ENCODE assay signal across 22 cellular contexts in the genomic region with DNA sequence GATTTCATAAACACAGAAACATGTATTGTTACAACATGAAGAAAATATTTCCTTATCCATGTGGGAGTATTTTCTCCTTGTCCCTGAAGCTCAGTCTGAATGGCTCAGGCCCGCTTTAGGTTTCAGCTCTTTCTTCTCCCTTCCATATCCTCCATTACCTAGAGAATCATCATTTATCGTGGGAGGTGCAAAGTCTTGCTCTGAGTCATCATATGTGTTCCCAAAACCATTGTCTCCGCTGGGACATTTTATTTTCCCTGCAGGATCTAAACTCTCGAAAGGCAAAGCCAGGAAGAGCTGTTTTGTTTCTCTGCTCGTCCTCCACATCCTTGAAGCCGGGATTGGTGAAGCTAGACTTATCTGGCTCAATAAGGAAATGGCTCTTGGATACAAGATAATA.
DNase-seq lines count a peak whose midpoint lies in the region; ATAC-seq, FAIRE-seq and TF ChIP-seq lines count a peak whose summit lies in the region.
"Had no signal": no experiment of that assay in that cellular context is flagged by ENCODE, and none has a peak within 500 bp of the region (broad histone marks: within the 10 kb centered on the region; RNA-seq: fewer than 3 reads in every experiment).

No MANE protein-coding gene starts in this region.

- H3K9me3 ChIP-seq in H1 (ENCODE audit: insufficient read depth in 2 of 2, low read depth in 1 of 2, low read length in 1 of 2) (no peaks in the 10 kb centered on the region), HepG2 (ENCODE audit: low read length) (no peaks in the 10 kb centered on the region)
- H3K9me3 ChIP-seq: BE2C; BLaER1 treated with 17β-estradiol and CSF1 and Interleukin-3, amounts not matched to agents 10 nM and 100 nM; HAP-1 had no signal

- no peaks in the 10 kb centered on the region for H3K4me1 Mint-ChIP-seq in activated T-cell treated with anti-CD3 and anti-CD28 coated beads, Interleukin-2, amount 50 U/mL, for 72 hours (ENCODE audit: low read depth)
- H3K4me1 Mint-ChIP-seq in activated T-cell treated with anti-CD3 and anti-CD28 coated beads, Interleukin-2, amount 50 U/mL, for 4 hours (ENCODE audit: low read depth) = no peaks in the 10 kb centered on the region
- H3K4me1 Mint-ChIP-seq: CD4-positive, alpha-beta memory T cell had no signal

- H2AFZ ChIP-seq in H1 (ENCODE audit: low read length) (peak overlapping the region; percentile 20; the same call in 1 of the 2 replicates), HepG2 (ENCODE audit: low read length) (no peak overlapping the region)
- H2AFZ ChIP-seq: GM23248 had no signal

- H3K79me1 ChIP-seq in H1 (ENCODE audit: low read depth, low read length) = no peaks in the 10 kb centered on the region

- DNase-seq in activated T-cell treated with anti-CD3 and anti-CD28 coated beads, Interleukin-2, amount 50 U/mL, for 72 hours = no peak
- DNase-seq in activated T-cell treated with anti-CD3 and anti-CD28 coated beads, Interleukin-2, amount 50 U/mL, for 4 hours = no peak
- DNase-seq in H1 (ENCODE audit: low read depth in 1 of 2, low spot score in 2 of 2) = no peak
- DNase-seq in occipital lobe (lab: John Stamatoyannopoulos, UW) = peak; percentile 31
- no peak for DNase-seq in hippocampal formation (lab: John Stamatoyannopoulos, UW)
- no peak for DNase-seq in EL
- no peak for DNase-seq in HepG2 (ENCODE audit: low spot score)
- DNase-seq: AML-193; BE2C; Calu3; CD4-positive, alpha-beta memory T cell; COR-L47; DMS53; DMS79 treated with DMSO at 0.1 percent for 48 hours; GM23248; HFFc6 had no signal

- peaks cover 0 to 2% of the 10 kb centered on the region in 2 donors for H3K9me3 Mint-ChIP-seq in activated T-cell treated with anti-CD3 and anti-CD28 coated beads, Interleukin-2, amount 50 U/mL, for 72 hours
- H3K9me3 Mint-ChIP-seq in activated T-cell treated with anti-CD3 and anti-CD28 coated beads, Interleukin-2, amount 50 U/mL, for 4 hours = no peaks in the 10 kb centered on the region

- H3K27ac Mint-ChIP-seq in activated T-cell treated with anti-CD3 and anti-CD28 coated beads, Interleukin-2, amount 50 U/mL, for 72 hours = peak overlapping the region; percentile 27
- H3K27ac Mint-ChIP-seq: CD4-positive, alpha-beta memory T cell; HFFc6 had no signal

- H3K9ac ChIP-seq in H1 (replicated peaks in 1 of 4; ENCODE audit: extremely low read depth in 1 of 4, low read depth in 3 of 4, low read length in 3 of 4) (no peak overlapping the region), HepG2 (ENCODE audit: insufficient read depth, low read depth, low read length) (no peak overlapping the region)
- H3K9ac ChIP-seq: BLaER1 treated with 17β-estradiol and CSF1 and Interleukin-3, amounts not matched to agents 10 nM and 100 nM; GM23248 had no signal

- no peak overlapping the region for H4K8ac ChIP-seq in H1 (ENCODE audit: extremely low read depth, insufficient read depth, low read length)

- no peak overlapping the region for H3K23ac ChIP-seq in H1 (ENCODE audit: insufficient read length)

- H3K79me2 ChIP-seq in H1 (ENCODE audit: control insufficient read depth in 1 of 2, insufficient read depth in 2 of 2, low read length in 2 of 2) (no peaks in the 10 kb centered on the region), HepG2 (ENCODE audit: insufficient read depth, low read length) (no peaks in the 10 kb centered on the region)

- no peak overlapping the region for H2BK12ac ChIP-seq in H1 (ENCODE audit: low read depth, low read length)

- BruUV-seq in HepG2 (replicated peaks; lab: Mats Ljungman, UMichigan) = no TSS peak

- no peak overlapping the region for H3K14ac ChIP-seq in H1 (ENCODE audit: insufficient read length)

- H4K91ac ChIP-seq in H1 (replicated peaks; ENCODE audit: insufficient read length, low read length) = no peak overlapping the region

- H3K36me3 ChIP-seq in H1 (ENCODE audit: control insufficient read depth in 2 of 4, insufficient read depth in 4 of 4, low read length in 3 of 4) = no peaks in the 10 kb centered on the region
- no peaks in the 10 kb centered on the region for H3K36me3 ChIP-seq in HepG2 (replicated peaks in 1 of 2; ENCODE audit: control insufficient read depth in 1 of 2, insufficient read depth in 2 of 2, low read length in 2 of 2)
- H3K36me3 ChIP-seq: BE2C; BLaER1 treated with 17β-estradiol and CSF1 and Interleukin-3, amounts not matched to agents 10 nM and 100 nM; HAP-1 had no signal

- H4K5ac ChIP-seq in H1 (ENCODE audit: insufficient read length, low read depth, low read length) = no peak overlapping the region

- no peak for ATAC-seq in activated T-cell treated with anti-CD3 and anti-CD28 coated beads, Interleukin-2, amount 50 U/mL, for 72 hours (replicated peaks in 1 of 2)
- no peak for ATAC-seq in activated T-cell treated with anti-CD3 and anti-CD28 coated beads, Interleukin-2, amount 50 U/mL, for 4 hours
- ATAC-seq in HepG2 = no peak

- H2BK15ac ChIP-seq in H1 (ENCODE audit: low read length) = no peak overlapping the region

- TF ChIP-seq RAD21 in H1 (IDR thresholded peaks at IDR 0.05 in 1 of 2, conservative IDR thresholded peaks at IDR 0.05 in 1 of 2; ENCODE audit: low read depth in 2 of 2, low read length in 2 of 2) = no peak
- TF ChIP-seq RAD21 in HepG2 (CRISPR knock-in tag; IDR thresholded peaks at IDR 0.05) = no peak

- in situ Hi-C loops in HepG2 (cut with HindIII; ENCODE audit: extremely low pct_ligation_motif_present, low pct_unique_long_range_greater_than_20kb) = no loop called here

- intact Hi-C loops in HepG2 (cut with micrococcal nuclease; ENCODE audit: unreplicated experiment) = no loop called here

- 90% methylated on average over 6 of the region's 6 CpGs; no CpG with 5 or more reads in 1 of the 2 experiments for WGBS in H1 (ENCODE audit: extremely low coverage in 1 of 2, insufficient coverage in 1 of 2, insufficient read length in 1 of 2, insufficient replicate concordance in 2 of 2, low coverage in 1 of 2, low lambda C conversion rate in 2 of 2, missing lambda C conversion rate in 1 of 2), 2 experiments
- WGBS in HepG2 (ENCODE audit: low lambda C conversion rate) = 5% methylated on average over 6 of the region's 6 CpGs

- H3K4ac ChIP-seq in H1 (replicated peaks; ENCODE audit: insufficient read length, low read depth, low read length) = no peak overlapping the region

- H3K27ac ChIP-seq in H1 (ENCODE audit: low read depth, low read length) (no peak overlapping the region), HepG2 (ENCODE audit: extremely low read length, insufficient read depth, low read length) (no peak overlapping the region)
- H3K27ac ChIP-seq: 22Rv1; BLaER1 treated with 17β-estradiol and CSF1 and Interleukin-3, amounts not matched to agents 10 nM and 100 nM; GM23248 had no signal

- no peak overlapping the region for H3K4me2 ChIP-seq in H1 (ENCODE audit: insufficient read depth in 1 of 2, low read depth in 2 of 2, low read length in 2 of 2)
- no peak overlapping the region for H3K4me2 ChIP-seq in HepG2 (ENCODE audit: low read depth, low read length)
- H3K4me2 ChIP-seq: BLaER1 treated with 17β-estradiol and CSF1 and Interleukin-3, amounts not matched to agents 10 nM and 100 nM had no signal

- no peak overlapping the region for H2BK120ac ChIP-seq in H1 (replicated peaks; ENCODE audit: low read depth, low read length)

- H3K56ac ChIP-seq in H1 (replicated peaks; ENCODE audit: insufficient read length, low read depth, low read length) = no peak overlapping the region

- no peaks in the 10 kb centered on the region for H3K27me3 Mint-ChIP-seq in activated T-cell treated with anti-CD3 and anti-CD28 coated beads, Interleukin-2, amount 50 U/mL, for 72 hours (ENCODE audit: low read depth)
- no peaks in the 10 kb centered on the region for H3K27me3 Mint-ChIP-seq in activated T-cell treated with anti-CD3 and anti-CD28 coated beads, Interleukin-2, amount 50 U/mL, for 4 hours (ENCODE audit: low read depth)
- H3K27me3 Mint-ChIP-seq: CD4-positive, alpha-beta memory T cell had no signal

- TF ChIP-seq EP300 in H1 (IDR thresholded peaks at IDR 0.05; ENCODE audit: borderline replicate concordance in 1 of 2, low read depth in 2 of 2, low read length in 2 of 2) (no peak), HepG2 (IDR thresholded peaks at IDR 0.05; ENCODE audit: low read depth in 2 of 2, low read length in 2 of 2) (no peak), HepG2 (CRISPR knock-in tag; IDR thresholded peaks at IDR 0.05; ENCODE audit: borderline replicate concordance) (no peak)

- H2BK5ac ChIP-seq in H1 (ENCODE audit: low read depth, low read length) = no peak overlapping the region

- H3K23me2 ChIP-seq in H1 (ENCODE audit: low read depth, low read length) = no peaks in the 10 kb centered on the region

- no peak overlapping the region for H3K4me3 ChIP-seq in H1 (ENCODE audit: extremely low read depth in 1 of 4, insufficient read depth in 2 of 4, low read depth in 3 of 4, low read length in 4 of 4)
- no peak overlapping the region for H3K4me3 ChIP-seq in HepG2 (replicated peaks in 1 of 3; ENCODE audit: insufficient read depth in 1 of 3, low read depth in 2 of 3, low read length in 3 of 3)
- H3K4me3 ChIP-seq: BLaER1 treated with 17β-estradiol and CSF1 and Interleukin-3, amounts not matched to agents 10 nM and 100 nM; GM23248; HAP-1 had no signal

- no peaks in the 10 kb centered on the region for H4K20me1 ChIP-seq in H1 (replicated peaks in 1 of 2; ENCODE audit: control insufficient read depth in 1 of 2, insufficient read depth in 2 of 2, low read length in 2 of 2)
- no peaks in the 10 kb centered on the region for H4K20me1 ChIP-seq in HepG2 (ENCODE audit: insufficient read depth, low read length)
- H4K20me1 ChIP-seq: BLaER1 treated with 17β-estradiol and CSF1 and Interleukin-3, amounts not matched to agents 10 nM and 100 nM had no signal

- TF ChIP-seq POLR2A in H1 (IDR thresholded peaks at IDR 0.05; ENCODE audit: control extremely low read depth in 1 of 2, low read depth in 2 of 2, low read length in 2 of 2) (no peak), HepG2 (IDR thresholded peaks at IDR 0.05; ENCODE audit: insufficient read depth in 1 of 2, low read depth in 2 of 2, low read length in 2 of 2) (no peak)

- FAIRE-seq in H1 (lab: Jason Lieb, UNC) = no peak
- no peak for FAIRE-seq in HepG2 (lab: Jason Lieb, UNC)
- FAIRE-seq: A204.1, G401.6, GM19239 had no signal

- POLR2A ChIA-PET in H1 (lab: Charles Lee; ENCODE audit: partially characterized antibody) (interaction anchor here (1.1 kb wide), 1 partner anchor 11 kb away, joined by 5 read pairs; no protein-coding TSS in a partner anchor), HepG2 (lab: Yijun Ruan, JAX) (no interaction called here)

- H3K27me3 ChIP-seq in H1 (replicated peaks in 1 of 4; ENCODE audit: control insufficient read depth in 3 of 4, extremely low read depth in 1 of 4, insufficient read depth in 3 of 4, low read length in 3 of 4) (no peaks in the 10 kb centered on the region), HepG2 (ENCODE audit: control insufficient read depth in 1 of 2, insufficient read depth in 2 of 2, low read length in 2 of 2) (no peaks in the 10 kb centered on the region)
- H3K27me3 ChIP-seq: BE2C; BLaER1 treated with 17β-estradiol and CSF1 and Interleukin-3, amounts not matched to agents 10 nM and 100 nM had no signal

- H3K4me3 Mint-ChIP-seq in activated T-cell treated with anti-CD3 and anti-CD28 coated beads, Interleukin-2, amount 50 U/mL, for 72 hours = no peak overlapping the region
- no peak overlapping the region for H3K4me3 Mint-ChIP-seq in activated T-cell treated with anti-CD3 and anti-CD28 coated beads, Interleukin-2, amount 50 U/mL, for 4 hours
- H3K4me3 Mint-ChIP-seq: CD4-positive, alpha-beta memory T cell; HFFc6 had no signal

- no peak overlapping the region for H3K18ac ChIP-seq in H1 (ENCODE audit: extremely low read depth, low read length)

- TF ChIP-seq CTCF in H1 (IDR thresholded peaks at IDR 0.05; ENCODE audit: control extremely low read depth in 1 of 3, insufficient read depth in 1 of 3, low read depth in 1 of 3, low read length in 3 of 3) = no peak
- no peak for TF ChIP-seq CTCF in HepG2 (CRISPR knock-in tag; IDR thresholded peaks at IDR 0.05)

- H3K36me3 Mint-ChIP-seq in activated T-cell treated with anti-CD3 and anti-CD28 coated beads, Interleukin-2, amount 50 U/mL, for 72 hours (ENCODE audit: insufficient read depth in 2 of 2) = no peaks in the 10 kb centered on the region
- H3K36me3 Mint-ChIP-seq in activated T-cell treated with anti-CD3 and anti-CD28 coated beads, Interleukin-2, amount 50 U/mL, for 4 hours (ENCODE audit: insufficient read depth) = no peaks in the 10 kb centered on the region
- H3K36me3 Mint-ChIP-seq: CD4-positive, alpha-beta memory T cell had no signal

- H3K4me1 ChIP-seq in H1 (replicated peaks in 1 of 4; ENCODE audit: control insufficient read depth in 3 of 4, insufficient read depth in 4 of 4, low read length in 3 of 4) (no peaks in the 10 kb centered on the region), HepG2 (ENCODE audit: insufficient read depth, low read length) (no peaks in the 10 kb centered on the region)
- H3K4me1 ChIP-seq: BE2C, HAP-1 had no signal

- CTCF ChIA-PET in H1 (lab: Charles Lee; ENCODE audit: partially characterized antibody) = interaction anchor here (0.7 to 1.4 kb wide), 3 partner anchors 10 to 182 kb away, joined by 3 to 4 read pairs (median 3); no protein-coding TSS in a partner anchor
- CTCF ChIA-PET in HepG2 (lab: Yijun Ruan, JAX; ENCODE audit: low intra/inter-chr PET ratio, low total read pairs) = no interaction called here

- no peak overlapping the region for H2BK20ac ChIP-seq in H1 (ENCODE audit: low read length)

- no peak overlapping the region for H2AK5ac ChIP-seq in H1 (ENCODE audit: low read depth, low read length)
